ENCODE assay signal across 8 cellular contexts in the genomic region with DNA sequence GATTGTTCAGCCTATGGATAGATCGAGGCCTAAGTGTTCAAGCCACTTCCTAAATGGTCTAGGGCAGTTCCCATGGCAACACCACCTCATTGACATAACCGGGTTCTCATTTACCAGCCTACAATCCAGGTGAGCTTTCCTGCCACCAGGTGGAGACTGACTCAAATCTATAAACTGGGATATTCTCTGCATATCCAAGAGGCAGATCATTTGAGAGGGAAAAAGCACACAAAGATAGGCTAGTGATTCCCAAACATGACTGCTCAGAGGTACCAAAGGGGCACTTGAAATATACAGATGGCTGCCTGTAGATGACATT.
DNase-seq lines count a peak whose midpoint lies in the region; ATAC-seq, FAIRE-seq and TF ChIP-seq lines count a peak whose summit lies in the region.

No MANE protein-coding gene starts in this region.

- H3K4me3 ChIP-seq in CD4-positive, CD25-positive, alpha-beta regulatory T cell (ENCODE audit: low read depth, low read length), result no peak overlapping the region
- H3K4me3 ChIP-seq in bronchial epithelial cell (ENCODE audit: low read depth, low read length) (no peak overlapping the region), tibial artery (no peak overlapping the region)

- H3K4me3 Mint-ChIP-seq in CD4-positive, CD25-positive, alpha-beta regulatory T cell, result no peak overlapping the region
- no peak overlapping the region for H3K4me3 Mint-ChIP-seq in nephron progenitor cell

- no peak overlapping the region for H3K27ac Mint-ChIP-seq in CD4-positive, CD25-positive, alpha-beta regulatory T cell
- no peak overlapping the region for H3K27ac Mint-ChIP-seq in nephron progenitor cell

- FAIRE-seq in bronchial epithelial cell (lab: Jason Lieb, UNC), result no peak

- TF ChIP-seq CTCF in bronchial epithelial cell (IDR thresholded peaks at IDR 0.05; ENCODE audit: insufficient read depth, low read length, severe bottlenecking) (peak; percentile 78), nephron progenitor cell (IDR thresholded peaks at IDR 0.05) (peak; percentile 7), tibial artery (IDR thresholded peaks at IDR 0.05) (no peak)

- no peaks in the 10 kb centered on the region for H3K4me1 Mint-ChIP-seq in CD4-positive, CD25-positive, alpha-beta regulatory T cell
- peaks cover 24% of the 10 kb centered on the region for H3K4me1 Mint-ChIP-seq in nephron progenitor cell

- no peaks in the 10 kb centered on the region for H3K27me3 ChIP-seq in CD4-positive, CD25-positive, alpha-beta regulatory T cell (ENCODE audit: control insufficient read depth, insufficient read depth, low read length)
- H3K27me3 ChIP-seq in bronchial epithelial cell (ENCODE audit: control insufficient read depth, insufficient read depth, low read length), result peaks cover 1% of the 10 kb centered on the region
- H3K27me3 ChIP-seq in tibial artery, result peaks cover 0 to 8% of the 10 kb centered on the region in 2 donors

- no peaks in the 10 kb centered on the region for H3K36me3 ChIP-seq in CD4-positive, CD25-positive, alpha-beta regulatory T cell (ENCODE audit: control insufficient read depth, insufficient read depth, low read length)
- H3K36me3 ChIP-seq in bronchial epithelial cell (ENCODE audit: control insufficient read depth, insufficient read depth, low read length), result no peaks in the 10 kb centered on the region
- no peaks in the 10 kb centered on the region for H3K36me3 ChIP-seq in tibial artery

- peaks cover 8% of the 10 kb centered on the region for H3K27me3 Mint-ChIP-seq in CD4-positive, CD25-positive, alpha-beta regulatory T cell
- peaks cover 10% of the 10 kb centered on the region for H3K27me3 Mint-ChIP-seq in nephron progenitor cell (ENCODE audit: low read depth, poor library complexity)

- intact Hi-C loops in tibial artery (cut with DNase I; ENCODE audit: low total_unique reads), result no loop called here

- no peaks in the 10 kb centered on the region for H3K9me3 ChIP-seq in CD4-positive, CD25-positive, alpha-beta regulatory T cell (ENCODE audit: control insufficient read depth in 2 of 2, low read length in 2 of 2)
- no peaks in the 10 kb centered on the region for H3K9me3 ChIP-seq in tibial artery

- H3K9me3 Mint-ChIP-seq in CD4-positive, CD25-positive, alpha-beta regulatory T cell, result no peaks in the 10 kb centered on the region
- no peaks in the 10 kb centered on the region for H3K9me3 Mint-ChIP-seq in nephron progenitor cell

- no peaks in the 10 kb centered on the region for H3K4me1 ChIP-seq in CD4-positive, CD25-positive, alpha-beta regulatory T cell (ENCODE audit: control insufficient read depth, insufficient read depth, low read length, poor library complexity, severe bottlenecking)
- H3K4me1 ChIP-seq in tibial artery, result no peaks in the 10 kb centered on the region

- no peaks in the 10 kb centered on the region for H3K36me3 Mint-ChIP-seq in CD4-positive, CD25-positive, alpha-beta regulatory T cell
- no peaks in the 10 kb centered on the region for H3K36me3 Mint-ChIP-seq in nephron progenitor cell (ENCODE audit: low read depth)

- H3K27ac ChIP-seq in CD4-positive, CD25-positive, alpha-beta regulatory T cell (ENCODE audit: insufficient read depth, low read length, poor library complexity, severe bottlenecking), result no peak overlapping the region
- no peak overlapping the region for H3K27ac ChIP-seq in tibial artery

- ATAC-seq in CD4-positive, CD25-positive, alpha-beta regulatory T cell (ENCODE audit: low read depth in 2 of 2), result no peak
- ATAC-seq in GM19328 (IDR thresholded peaks at IDR 0.05; ENCODE audit: unreplicated experiment), result peak; percentile 54

- peak in 2 of 3 donors; percentile 20 to 66 for DNase-seq in CD4-positive, CD25-positive, alpha-beta regulatory T cell
- DNase-seq in NCI-H2029 (lab: John Stamatoyannopoulos, UW) (peak; percentile 65), bronchial epithelial cell (ENCODE audit: low read depth) (peak; percentile 71), nephron progenitor cell (no peak), CD1c-positive myeloid dendritic cell (ENCODE audit: extremely low spot score) (no peak), tibial artery (no peak)
- no peak for DNase-seq in NK-92 treated with Interleukin-12 subunit alpha and Interleukin-12 subunit beta, amount 100 ng/mL, for 24 hours (lab: John Stamatoyannopoulos, UW)

Comparison
In these comparisons a context has a peak if more than half of its experiments do, and no peak if none do; other contexts are left out.
1. DNase-seq: peak in CD4-positive, CD25-positive, alpha-beta regulatory T cell (2 of 3), NCI-H2029 (single experiment) and bronchial epithelial cell (single experiment); none in nephron progenitor cell (single experiment), NK-92 treated with Interleukin-12 subunit alpha and Interleukin-12 subunit beta, amount 100 ng/mL, for 24 hours (single experiment), CD1c-positive myeloid dendritic cell (single experiment) and tibial artery (0 of 2).
2. CTCF ChIP-seq: peak in bronchial epithelial cell (single experiment) and nephron progenitor cell (single experiment); none in tibial artery (0 of 2).